In the genomic region with DNA sequence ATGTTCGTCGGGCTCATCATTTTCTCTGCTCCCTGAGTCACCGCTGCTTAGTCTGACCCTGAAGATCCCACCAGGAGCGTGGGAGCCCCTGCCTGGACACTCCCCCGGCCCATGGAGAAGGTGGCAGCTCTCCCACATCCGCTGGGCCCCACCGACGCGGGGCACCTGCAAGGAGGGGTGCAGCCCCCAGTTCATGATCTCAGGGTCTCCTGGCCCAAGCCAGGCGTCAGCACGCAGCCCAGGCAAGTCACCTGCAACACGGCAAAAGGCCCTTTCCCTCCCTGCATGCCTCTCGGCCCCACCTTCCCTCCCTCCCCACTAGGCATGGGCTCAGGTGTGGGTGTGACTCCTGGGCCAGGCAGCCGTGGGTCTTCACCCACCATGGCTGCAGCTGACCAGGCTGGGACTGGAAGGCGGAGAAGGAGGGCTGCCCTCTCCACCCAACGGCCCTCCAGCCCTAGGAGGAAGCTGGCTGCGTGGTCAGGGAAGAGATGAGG, we compare ENCODE assay signal across 19 cellular contexts. TPM values are rescaled to one million over a fixed set of nuclear protein-coding genes. Genes with fewer than 3 reads are reported as not detected.
DNase-seq lines count a peak whose midpoint lies in the region; ATAC-seq, FAIRE-seq and TF ChIP-seq lines count a peak whose summit lies in the region.
"Had no signal": no experiment of that assay in that cellular context is flagged by ENCODE, and none has a peak within 500 bp of the region (broad histone marks: within the 10 kb centered on the region; RNA-seq: fewer than 3 reads in every experiment).

No MANE protein-coding gene starts in this region.

- H3K36me3 Mint-ChIP-seq in activated naive CD8-positive, alpha-beta T cell treated with anti-CD3 and anti-CD28 coated beads, Interleukin-2, amount 10 ng/mL, durations not matched to agents 7 days and 5 days = no peaks in the 10 kb centered on the region
- no peaks in the 10 kb centered on the region for H3K36me3 Mint-ChIP-seq in activated naive CD8-positive, alpha-beta T cell treated with anti-CD3 and anti-CD28 coated beads, Interleukin-2, amount 50 U/mL, for 24 hours (ENCODE audit: low read depth)
- H3K36me3 Mint-ChIP-seq: CD8-positive, alpha-beta memory T cell had no signal

- H3K4me1 Mint-ChIP-seq in activated naive CD8-positive, alpha-beta T cell treated with anti-CD3 and anti-CD28 coated beads, Interleukin-2, amount 10 ng/mL, durations not matched to agents 7 days and 5 days = peaks cover 8% of the 10 kb centered on the region
- peaks cover 10% of the 10 kb centered on the region for H3K4me1 Mint-ChIP-seq in activated naive CD8-positive, alpha-beta T cell treated with anti-CD3 and anti-CD28 coated beads, Interleukin-2, amount 50 U/mL, for 24 hours

- TF ChIP-seq CTCF in H1 (IDR thresholded peaks at IDR 0.05; ENCODE audit: control extremely low read depth in 1 of 3, insufficient read depth in 1 of 3, low read depth in 1 of 3, low read length in 3 of 3) = no peak

- CTCF ChIA-PET in H1 (lab: Charles Lee; ENCODE audit: partially characterized antibody) = interaction anchor here (1.0 to 1.9 kb wide), 7 partner anchors 11 to 554 kb away, joined by 3 to 7 read pairs (median 3); no protein-coding TSS in a partner anchor

- H3K9ac ChIP-seq in H1 (replicated peaks in 1 of 4; ENCODE audit: extremely low read depth in 1 of 4, low read depth in 3 of 4, low read length in 3 of 4) = no peak overlapping the region
- no peak overlapping the region for H3K9ac ChIP-seq in mesendoderm (ENCODE audit: low read length)
- H3K9ac ChIP-seq: BLaER1 had no signal

- no peak for TF ChIP-seq RAD21 in H1 (IDR thresholded peaks at IDR 0.05 in 1 of 2, conservative IDR thresholded peaks at IDR 0.05 in 1 of 2; ENCODE audit: low read depth in 2 of 2, low read length in 2 of 2)

- TF ChIP-seq POLR2A in H1 (IDR thresholded peaks at IDR 0.05; ENCODE audit: control extremely low read depth in 1 of 2, low read depth in 2 of 2, low read length in 2 of 2) = no peak

- no peaks in the 10 kb centered on the region for H3K9me3 Mint-ChIP-seq in activated naive CD8-positive, alpha-beta T cell treated with anti-CD3 and anti-CD28 coated beads, Interleukin-2, amount 10 ng/mL, durations not matched to agents 7 days and 5 days
- H3K9me3 Mint-ChIP-seq in activated naive CD8-positive, alpha-beta T cell treated with anti-CD3 and anti-CD28 coated beads, Interleukin-2, amount 50 U/mL, for 24 hours = no peaks in the 10 kb centered on the region
- H3K9me3 Mint-ChIP-seq: CD8-positive, alpha-beta memory T cell had no signal

- H4K8ac ChIP-seq in H1 (ENCODE audit: extremely low read depth, insufficient read depth, low read length) (peak overlapping the region; percentile 28; the same call in 1 of the 2 replicates), mesendoderm (ENCODE audit: low read depth, low read length) (no peak overlapping the region)

- H3K79me2 ChIP-seq in H1 (ENCODE audit: control insufficient read depth in 1 of 2, insufficient read depth in 2 of 2, low read length in 2 of 2) = no peaks in the 10 kb centered on the region
- H3K79me2 ChIP-seq in mesendoderm (ENCODE audit: control insufficient read depth, insufficient read depth, low read length) = no peaks in the 10 kb centered on the region

- H3K27me3 Mint-ChIP-seq in activated naive CD8-positive, alpha-beta T cell treated with anti-CD3 and anti-CD28 coated beads, Interleukin-2, amount 10 ng/mL, durations not matched to agents 7 days and 5 days = peaks cover 18% of the 10 kb centered on the region
- peaks cover 12% of the 10 kb centered on the region for H3K27me3 Mint-ChIP-seq in activated naive CD8-positive, alpha-beta T cell treated with anti-CD3 and anti-CD28 coated beads, Interleukin-2, amount 50 U/mL, for 24 hours

- 0 out of 2 replicates have a peak overlapping the region, but pooled peaks have one; percentile 16 for H2BK5ac ChIP-seq in H1 (ENCODE audit: low read depth, low read length)
- H2BK5ac ChIP-seq in mesendoderm (ENCODE audit: low read length) = no peak overlapping the region

- no peak overlapping the region for H3K27ac Mint-ChIP-seq in activated naive CD8-positive, alpha-beta T cell treated with anti-CD3 and anti-CD28 coated beads, Interleukin-2, amount 10 ng/mL, durations not matched to agents 7 days and 5 days
- H3K27ac Mint-ChIP-seq in activated naive CD8-positive, alpha-beta T cell treated with anti-CD3 and anti-CD28 coated beads, Interleukin-2, amount 50 U/mL, for 24 hours = no peak overlapping the region

- WGBS in H1 (ENCODE audit: extremely low coverage in 1 of 2, insufficient coverage in 1 of 2, insufficient read length in 1 of 2, insufficient replicate concordance in 2 of 2, low coverage in 1 of 2, low lambda C conversion rate in 2 of 2, missing lambda C conversion rate in 1 of 2), 2 experiments = 85% methylated on average over 13 of the region's 17 CpGs; no CpG with 5 or more reads in 1 of the 2 experiments
- WGBS in mesendoderm (ENCODE audit: extremely low coverage, insufficient coverage, low lambda C conversion rate) = no CpG with 5 or more reads among the region's 17 CpGs

- no peak overlapping the region for H2BK120ac ChIP-seq in H1 (replicated peaks; ENCODE audit: low read depth, low read length)
- no peak overlapping the region for H2BK120ac ChIP-seq in mesendoderm (ENCODE audit: low read depth, low read length)

- H2BK15ac ChIP-seq in H1 (ENCODE audit: low read length) (peak overlapping the region; percentile 98; the same call in 1 of the 2 replicates), mesendoderm (replicated peaks; ENCODE audit: low read depth) (no peak overlapping the region)

- H2BK20ac ChIP-seq in H1 (ENCODE audit: low read length) = no peak overlapping the region

- H4K20me1 ChIP-seq in H1 (replicated peaks in 1 of 2; ENCODE audit: control insufficient read depth in 1 of 2, insufficient read depth in 2 of 2, low read length in 2 of 2) = no peaks in the 10 kb centered on the region

- H3K4ac ChIP-seq in H1 (replicated peaks; ENCODE audit: insufficient read length, low read depth, low read length) (no peak overlapping the region), mesendoderm (ENCODE audit: low read depth, low read length) (no peak overlapping the region)

- H3K36me3 ChIP-seq in H1 (ENCODE audit: control insufficient read depth in 2 of 4, insufficient read depth in 4 of 4, low read length in 3 of 4) (no peaks in the 10 kb centered on the region), mesendoderm (ENCODE audit: control insufficient read depth, insufficient read depth, low read length) (no peaks in the 10 kb centered on the region)
- H3K36me3 ChIP-seq: BLaER1 had no signal

- H3K4me2 ChIP-seq in H1 (ENCODE audit: insufficient read depth in 1 of 2, low read depth in 2 of 2, low read length in 2 of 2) = peak overlapping the region; percentile 1 to 72; a peak in 1 of 4 replicates
- no peak overlapping the region for H3K4me2 ChIP-seq in mesendoderm (ENCODE audit: low read length)

- H3K4me3 ChIP-seq in H1 (ENCODE audit: extremely low read depth in 1 of 4, insufficient read depth in 2 of 4, low read depth in 3 of 4, low read length in 4 of 4) (peak overlapping the region in 1 of 4 experiments; percentile 56; a peak in 3 of 8 replicates), mesendoderm (ENCODE audit: low read length) (no peak overlapping the region)
- H3K4me3 ChIP-seq: BLaER1 had no signal

- no peak overlapping the region for H3K23ac ChIP-seq in H1 (ENCODE audit: insufficient read length)
- H3K23ac ChIP-seq in mesendoderm (ENCODE audit: low read length) = peak overlapping the region; percentile 66

- no peak for ATAC-seq in activated naive CD8-positive, alpha-beta T cell treated with anti-CD3 and anti-CD28 coated beads, Interleukin-2, amount 10 ng/mL, durations not matched to agents 7 days and 5 days (ENCODE audit: low read depth)
- no peak for ATAC-seq in activated naive CD8-positive, alpha-beta T cell treated with anti-CD3 and anti-CD28 coated beads, Interleukin-2, amount 50 U/mL, for 24 hours
- ATAC-seq in HG02981 (IDR thresholded peaks at IDR 0.05; ENCODE audit: unreplicated experiment) = no peak
- ATAC-seq in GM18517 (IDR thresholded peaks at IDR 0.05; ENCODE audit: unreplicated experiment) = no peak

- H2AK5ac ChIP-seq in H1 (ENCODE audit: low read depth, low read length) (peak overlapping the region; percentile 39; the same call in 1 of the 2 replicates), mesendoderm (ENCODE audit: low read length) (no peak overlapping the region)

- H3K79me1 ChIP-seq in H1 (ENCODE audit: low read depth, low read length) (no peaks in the 10 kb centered on the region), mesendoderm (ENCODE audit: low read length) (no peaks in the 10 kb centered on the region)

- H3K4me3 Mint-ChIP-seq in activated naive CD8-positive, alpha-beta T cell treated with anti-CD3 and anti-CD28 coated beads, Interleukin-2, amount 10 ng/mL, durations not matched to agents 7 days and 5 days = peak overlapping the region; percentile 10
- no peak overlapping the region for H3K4me3 Mint-ChIP-seq in activated naive CD8-positive, alpha-beta T cell treated with anti-CD3 and anti-CD28 coated beads, Interleukin-2, amount 50 U/mL, for 24 hours
- H3K4me3 Mint-ChIP-seq: CD8-positive, alpha-beta memory T cell had no signal

- H2AFZ ChIP-seq in H1 (ENCODE audit: low read length) = peak overlapping the region; percentile 56; the same call in 1 of the 2 replicates

- H2BK12ac ChIP-seq in H1 (ENCODE audit: low read depth, low read length) = peak overlapping the region; percentile 39; the same call in 1 of the 2 replicates

- H3K27ac ChIP-seq in H1 (ENCODE audit: low read depth, low read length) (no peak overlapping the region), mesendoderm (ENCODE audit: low read depth, low read length) (no peak overlapping the region)
- H3K27ac ChIP-seq: 22Rv1, BLaER1, HL-60 had no signal

- no peak for DNase-seq in activated naive CD8-positive, alpha-beta T cell treated with anti-CD3 and anti-CD28 coated beads, Interleukin-2, amount 10 ng/mL, durations not matched to agents 7 days and 5 days
- DNase-seq in activated naive CD8-positive, alpha-beta T cell treated with anti-CD3 and anti-CD28 coated beads, Interleukin-2, amount 50 U/mL, for 24 hours = no peak
- DNase-seq in H1 (ENCODE audit: low read depth in 1 of 2, low spot score in 2 of 2) (no peak), mesendoderm (no peak), activated gamma-delta T cell (lab: John Stamatoyannopoulos, UW) (no peak), T-helper 2 cell (no peak)
- DNase-seq: DMS 273 treated with DMSO at 0.1 percent for 48 hours, EL, MM.1S, NCI-H1694 treated with DMSO at 0.1 percent for 48 hours, NCI-H2171 treated with DMSO at 0.1 percent for 48 hours, NCI-H510A, SIG-M5 had no signal

- no peak overlapping the region for H4K91ac ChIP-seq in H1 (replicated peaks; ENCODE audit: insufficient read length, low read length)

- no peak for TF ChIP-seq EP300 in H1 (IDR thresholded peaks at IDR 0.05; ENCODE audit: borderline replicate concordance in 1 of 2, low read depth in 2 of 2, low read length in 2 of 2)

- H3K56ac ChIP-seq in H1 (replicated peaks; ENCODE audit: insufficient read length, low read depth, low read length) (no peak overlapping the region), mesendoderm (ENCODE audit: low read length) (peak overlapping the region; percentile 49)

- H3K27me3 ChIP-seq in H1 (replicated peaks in 1 of 4; ENCODE audit: control insufficient read depth in 3 of 4, extremely low read depth in 1 of 4, insufficient read depth in 3 of 4, low read length in 3 of 4) = peaks cover 0 to 9% (median 4%) of the 10 kb centered on the region in 4 experiments; a peak in 6 of 7 replicates
- no peaks in the 10 kb centered on the region for H3K27me3 ChIP-seq in mesendoderm (ENCODE audit: insufficient read depth, low read length, poor library complexity)

- H3K18ac ChIP-seq in H1 (ENCODE audit: extremely low read depth, low read length) (no peak overlapping the region), mesendoderm (ENCODE audit: low read length) (no peak overlapping the region)

- POLR2A ChIA-PET in activated naive CD8-positive, alpha-beta T cell treated with anti-CD3 and anti-CD28 coated beads, Interleukin-2, amount 10 ng/mL, durations not matched to agents 7 days and 5 days (lab: Charles Lee) = no interaction called here
- POLR2A ChIA-PET in H1 (lab: Charles Lee; ENCODE audit: partially characterized antibody) = no interaction called here

- H4K5ac ChIP-seq in H1 (ENCODE audit: insufficient read length, low read depth, low read length) (no peak overlapping the region), mesendoderm (ENCODE audit: low read length) (no peak overlapping the region)

- H3K9me3 ChIP-seq in H1 (ENCODE audit: insufficient read depth in 2 of 2, low read depth in 1 of 2, low read length in 1 of 2) = no peaks in the 10 kb centered on the region
- H3K9me3 ChIP-seq: BLaER1 had no signal

- no peak for FAIRE-seq in H1 (lab: Jason Lieb, UNC)

- no peak overlapping the region for H3K14ac ChIP-seq in H1 (ENCODE audit: insufficient read length)

- H3K4me1 ChIP-seq in H1 (replicated peaks in 1 of 4; ENCODE audit: control insufficient read depth in 3 of 4, insufficient read depth in 4 of 4, low read length in 3 of 4) (peaks cover 0 to 8% (median 1%) of the 10 kb centered on the region in 4 experiments; a peak in 4 of 7 replicates), mesendoderm (ENCODE audit: control insufficient read depth, low read depth, low read length) (no peaks in the 10 kb centered on the region)

- peaks cover 6% of the 10 kb centered on the region; the same call in 1 of the 2 replicates for H3K23me2 ChIP-seq in H1 (ENCODE audit: low read depth, low read length)

RNA-seq across cellular contexts. Expression of a gene that starts 9.7 kb away (rescaled TPM):
- 10 to 100 TPM; 32.5 to 33.0 TPM for total RNA-seq in activated naive CD8-positive, alpha-beta T cell treated with anti-CD3 and anti-CD28 coated beads, Interleukin-2, amount 10 ng/mL, durations not matched to agents 7 days and 5 days
- 15.7 and 16.0 TPM in 2 replicates for total RNA-seq in H1 (2021; fragmentation: NEBNext Ultra II Directional; extraction: Animal tissue kit (Norgen Biotek cat#: 25700))
- polyA plus RNA-seq in H1 (2011; rRNA removed) = 24.3 and 28.9 TPM in 2 replicates
- 22.9 TPM for polyA plus RNA-seq in H1 (2011; cell fraction: cytosol; rRNA removed)
- polyA plus RNA-seq in H1 (2011; cell fraction: nucleus; rRNA removed) = 23.5 TPM
- 8.5 to 14.9 TPM (median 13.4 TPM) in 4 replicates for polyA plus RNA-seq in H1 (2012, experiment 1 of 2)
- 13.4 TPM for polyA plus RNA-seq in H1 (2012, experiment 2 of 2)
- polyA plus RNA-seq in H1 (2013, experiment 1 of 2) = 9.5 TPM
- 7.9 TPM for polyA plus RNA-seq in H1 (2013, experiment 2 of 2)
- 5.7 and 6.4 TPM in 2 replicates for polyA minus RNA-seq in H1 (2011; rRNA and poly(A)+ RNA removed)
- 7.2 TPM for polyA minus RNA-seq in H1 (2011; cell fraction: cytosol; rRNA and poly(A)+ RNA removed)
- polyA minus RNA-seq in H1 (2011; cell fraction: nucleus; rRNA and poly(A)+ RNA removed) = 15.6 TPM
- polyA plus RNA-seq in mesendoderm (2013, experiment 1 of 2) = 11.6 TPM
- polyA plus RNA-seq in mesendoderm (2013, experiment 2 of 2) = 11.8 TPM

RNA-seq across cellular contexts. Expression of a gene that starts 53.0 kb away (rescaled TPM):
- 1 to 10 TPM; 7.4 to 7.5 TPM for total RNA-seq in activated naive CD8-positive, alpha-beta T cell treated with anti-CD3 and anti-CD28 coated beads, Interleukin-2, amount 10 ng/mL, durations not matched to agents 7 days and 5 days
- 18.4 and 22.8 TPM in 2 replicates for total RNA-seq in H1 (2021; fragmentation: NEBNext Ultra II Directional; extraction: Animal tissue kit (Norgen Biotek cat#: 25700))
- polyA plus RNA-seq in H1 (2011; rRNA removed) = 10.0 and 19.8 TPM in 2 replicates
- polyA plus RNA-seq in H1 (2011; cell fraction: cytosol; rRNA removed) = 8.2 TPM
- 25.9 TPM for polyA plus RNA-seq in H1 (2011; cell fraction: nucleus; rRNA removed)
- 12.1 to 15.1 TPM (median 14.9 TPM) in 4 replicates for polyA plus RNA-seq in H1 (2012, experiment 1 of 2)
- polyA plus RNA-seq in H1 (2012, experiment 2 of 2) = 15.4 TPM
- polyA plus RNA-seq in H1 (2013, experiment 1 of 2) = 12.5 TPM
- polyA plus RNA-seq in H1 (2013, experiment 2 of 2) = 11.0 TPM
- polyA minus RNA-seq in H1 (2011; rRNA and poly(A)+ RNA removed) = 9.6 and 11.6 TPM in 2 replicates
- 15.8 TPM for polyA minus RNA-seq in H1 (2011; cell fraction: cytosol; rRNA and poly(A)+ RNA removed)
- polyA minus RNA-seq in H1 (2011; cell fraction: nucleus; rRNA and poly(A)+ RNA removed) = 25.5 TPM
- 12.3 TPM for polyA plus RNA-seq in mesendoderm (2013, experiment 1 of 2)
- 11.6 TPM for polyA plus RNA-seq in mesendoderm (2013, experiment 2 of 2)
